Comparison of ENCODE assay signal across 1 cellular context in the genomic region with DNA sequence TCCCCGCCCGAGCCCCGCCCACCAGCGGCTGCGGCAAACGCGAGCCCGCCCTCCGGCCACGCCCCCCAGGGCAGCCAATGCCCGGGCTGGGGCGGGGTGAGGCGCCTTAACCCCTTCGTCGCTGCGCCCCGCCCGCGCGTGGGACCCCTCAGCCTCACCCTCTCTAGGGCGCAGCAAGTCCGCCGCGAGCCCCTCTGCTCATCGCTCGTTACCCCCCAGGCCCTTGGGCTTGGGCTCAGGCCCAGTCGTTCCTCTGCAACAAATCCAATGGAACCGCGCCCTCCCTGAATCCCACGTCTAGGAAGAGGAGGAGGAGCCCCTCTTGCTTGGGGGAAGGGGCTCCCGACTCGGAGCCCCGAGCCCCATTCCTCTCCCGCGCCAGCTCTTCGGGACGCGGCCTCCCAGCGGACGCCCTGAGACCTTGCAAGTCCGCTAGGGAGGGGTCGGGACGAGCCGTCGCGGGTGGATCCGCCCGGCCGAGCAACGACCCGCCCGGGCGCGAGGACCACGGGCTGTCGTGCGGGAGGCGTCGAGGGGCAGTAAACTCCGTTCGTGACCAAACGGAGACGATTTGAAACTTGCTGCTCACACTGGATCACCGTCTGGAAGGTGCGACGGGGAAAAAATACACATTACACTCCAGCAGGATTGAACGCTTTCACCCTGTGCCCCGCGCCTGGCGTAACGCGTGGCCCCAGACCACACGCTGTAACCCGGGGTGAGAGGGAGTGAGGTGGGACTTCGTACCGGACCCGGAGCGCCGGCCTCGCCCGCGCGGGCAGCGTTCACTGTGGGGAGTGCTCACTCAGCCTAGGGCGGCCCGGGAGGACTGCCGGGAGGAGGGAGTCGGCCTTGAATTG.
TF ChIP-seq lines count a peak whose summit lies in the region.

No MANE protein-coding gene starts in this region.

TF ChIP-seq in HepG2, 621 proteins besides CTCF, POLR2A, EP300 and RAD21 (continued from another document and continues in another):
- TF ChIP-seq, protein P1, sequence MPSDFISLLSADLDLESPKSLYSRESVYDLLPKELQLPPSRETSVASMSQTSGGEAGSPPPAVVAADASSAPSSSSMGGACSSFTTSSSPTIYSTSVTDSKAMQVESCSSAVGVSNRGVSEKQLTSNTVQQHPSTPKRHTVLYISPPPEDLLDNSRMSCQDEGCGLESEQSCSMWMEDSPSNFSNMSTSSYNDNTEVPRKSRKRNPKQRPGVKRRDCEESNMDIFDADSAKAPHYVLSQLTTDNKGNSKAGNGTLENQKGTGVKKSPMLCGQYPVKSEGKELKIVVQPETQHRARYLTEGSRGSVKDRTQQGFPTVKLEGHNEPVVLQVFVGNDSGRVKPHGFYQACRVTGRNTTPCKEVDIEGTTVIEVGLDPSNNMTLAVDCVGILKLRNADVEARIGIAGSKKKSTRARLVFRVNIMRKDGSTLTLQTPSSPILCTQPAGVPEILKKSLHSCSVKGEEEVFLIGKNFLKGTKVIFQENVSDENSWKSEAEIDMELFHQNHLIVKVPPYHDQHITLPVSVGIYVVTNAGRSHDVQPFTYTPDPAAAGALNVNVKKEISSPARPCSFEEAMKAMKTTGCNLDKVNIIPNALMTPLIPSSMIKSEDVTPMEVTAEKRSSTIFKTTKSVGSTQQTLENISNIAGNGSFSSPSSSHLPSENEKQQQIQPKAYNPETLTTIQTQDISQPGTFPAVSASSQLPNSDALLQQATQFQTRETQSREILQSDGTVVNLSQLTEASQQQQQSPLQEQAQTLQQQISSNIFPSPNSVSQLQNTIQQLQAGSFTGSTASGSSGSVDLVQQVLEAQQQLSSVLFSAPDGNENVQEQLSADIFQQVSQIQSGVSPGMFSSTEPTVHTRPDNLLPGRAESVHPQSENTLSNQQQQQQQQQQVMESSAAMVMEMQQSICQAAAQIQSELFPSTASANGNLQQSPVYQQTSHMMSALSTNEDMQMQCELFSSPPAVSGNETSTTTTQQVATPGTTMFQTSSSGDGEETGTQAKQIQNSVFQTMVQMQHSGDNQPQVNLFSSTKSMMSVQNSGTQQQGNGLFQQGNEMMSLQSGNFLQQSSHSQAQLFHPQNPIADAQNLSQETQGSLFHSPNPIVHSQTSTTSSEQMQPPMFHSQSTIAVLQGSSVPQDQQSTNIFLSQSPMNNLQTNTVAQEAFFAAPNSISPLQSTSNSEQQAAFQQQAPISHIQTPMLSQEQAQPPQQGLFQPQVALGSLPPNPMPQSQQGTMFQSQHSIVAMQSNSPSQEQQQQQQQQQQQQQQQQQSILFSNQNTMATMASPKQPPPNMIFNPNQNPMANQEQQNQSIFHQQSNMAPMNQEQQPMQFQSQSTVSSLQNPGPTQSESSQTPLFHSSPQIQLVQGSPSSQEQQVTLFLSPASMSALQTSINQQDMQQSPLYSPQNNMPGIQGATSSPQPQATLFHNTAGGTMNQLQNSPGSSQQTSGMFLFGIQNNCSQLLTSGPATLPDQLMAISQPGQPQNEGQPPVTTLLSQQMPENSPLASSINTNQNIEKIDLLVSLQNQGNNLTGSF (CRISPR knock-in tag; IDR thresholded peaks at IDR 0.05): peak; percentile 69
- TF ChIP-seq ZNF761 (CRISPR knock-in tag; conservative IDR thresholded peaks at IDR 0.05): no peak; the same call in 1 of the 2 replicates
- TF ChIP-seq, protein P2, sequence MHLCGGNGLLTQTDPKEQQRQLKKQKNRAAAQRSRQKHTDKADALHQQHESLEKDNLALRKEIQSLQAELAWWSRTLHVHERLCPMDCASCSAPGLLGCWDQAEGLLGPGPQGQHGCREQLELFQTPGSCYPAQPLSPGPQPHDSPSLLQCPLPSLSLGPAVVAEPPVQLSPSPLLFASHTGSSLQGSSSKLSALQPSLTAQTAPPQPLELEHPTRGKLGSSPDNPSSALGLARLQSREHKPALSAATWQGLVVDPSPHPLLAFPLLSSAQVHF (CRISPR knock-in tag; IDR thresholded peaks at IDR 0.05): no peak
- TF ChIP-seq HNRNPLL (IDR thresholded peaks at IDR 0.05; ENCODE audit: low read depth, low read length, poor library complexity, severe bottlenecking): peak; percentile 95
- peak; percentile 64; the same call in 1 of the 2 replicates for TF ChIP-seq PHF20 (CRISPR knock-in tag; IDR thresholded peaks at IDR 0.05)
- peak; percentile 84 for TF ChIP-seq MED1 (CRISPR knock-in tag; IDR thresholded peaks at IDR 0.05)
- TF ChIP-seq MIER2 (CRISPR knock-in tag; IDR thresholded peaks at IDR 0.05): peak; percentile 55; the same call in 1 of the 2 replicates
- TF ChIP-seq SKI (IDR thresholded peaks at IDR 0.05; ENCODE audit: partially characterized antibody): peak; percentile 83
- TF ChIP-seq, protein P3, sequence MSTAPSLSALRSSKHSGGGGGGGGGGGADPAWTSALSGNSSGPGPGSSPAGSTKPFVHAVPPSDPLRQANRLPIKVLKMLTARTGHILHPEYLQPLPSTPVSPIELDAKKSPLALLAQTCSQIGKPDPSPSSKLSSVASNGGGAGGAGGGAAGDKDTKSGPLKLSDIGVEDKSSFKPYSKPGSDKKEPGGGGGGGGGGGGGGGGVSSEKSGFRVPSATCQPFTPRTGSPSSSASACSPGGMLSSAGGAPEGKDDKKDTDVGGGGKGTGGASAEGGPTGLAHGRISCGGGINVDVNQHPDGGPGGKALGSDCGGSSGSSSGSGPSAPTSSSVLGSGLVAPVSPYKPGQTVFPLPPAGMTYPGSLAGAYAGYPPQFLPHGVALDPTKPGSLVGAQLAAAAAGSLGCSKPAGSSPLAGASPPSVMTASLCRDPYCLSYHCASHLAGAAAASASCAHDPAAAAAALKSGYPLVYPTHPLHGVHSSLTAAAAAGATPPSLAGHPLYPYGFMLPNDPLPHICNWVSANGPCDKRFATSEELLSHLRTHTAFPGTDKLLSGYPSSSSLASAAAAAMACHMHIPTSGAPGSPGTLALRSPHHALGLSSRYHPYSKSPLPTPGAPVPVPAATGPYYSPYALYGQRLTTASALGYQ (CRISPR knock-in tag; IDR thresholded peaks at IDR 0.05): peak; percentile 81; the same call in 1 of the 2 replicates
- TF ChIP-seq NRL (CRISPR knock-in tag; IDR thresholded peaks at IDR 0.05; ENCODE audit: borderline replicate concordance): peak; percentile 100
- peak; percentile 80 for TF ChIP-seq GATAD2A (CRISPR knock-in tag; IDR thresholded peaks at IDR 0.05)
- TF ChIP-seq ZNF720 (CRISPR knock-in tag; IDR thresholded peaks at IDR 0.05): no peak; the same call in 1 of the 2 replicates
- peak; percentile 87; the same call in 1 of the 2 replicates for TF ChIP-seq ZNF569 (CRISPR knock-in tag; IDR thresholded peaks at IDR 0.05; ENCODE audit: borderline replicate concordance)
- peak; percentile 96 for TF ChIP-seq ZNF451 (CRISPR knock-in tag; IDR thresholded peaks at IDR 0.05)
- TF ChIP-seq, protein P4, sequence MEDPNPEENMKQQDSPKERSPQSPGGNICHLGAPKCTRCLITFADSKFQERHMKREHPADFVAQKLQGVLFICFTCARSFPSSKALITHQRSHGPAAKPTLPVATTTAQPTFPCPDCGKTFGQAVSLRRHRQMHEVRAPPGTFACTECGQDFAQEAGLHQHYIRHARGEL (CRISPR knock-in tag; IDR thresholded peaks at IDR 0.05): no peak
- 0 out of 2 replicates have a peak, but pooled peaks have one; percentile 11 for TF ChIP-seq GTF2F1 (IDR thresholded peaks at IDR 0.05; ENCODE audit: low read length)
- TF ChIP-seq, protein P5, sequence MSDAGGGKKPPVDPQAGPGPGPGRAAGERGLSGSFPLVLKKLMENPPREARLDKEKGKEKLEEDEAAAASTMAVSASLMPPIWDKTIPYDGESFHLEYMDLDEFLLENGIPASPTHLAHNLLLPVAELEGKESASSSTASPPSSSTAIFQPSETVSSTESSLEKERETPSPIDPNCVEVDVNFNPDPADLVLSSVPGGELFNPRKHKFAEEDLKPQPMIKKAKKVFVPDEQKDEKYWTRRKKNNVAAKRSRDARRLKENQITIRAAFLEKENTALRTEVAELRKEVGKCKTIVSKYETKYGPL (CRISPR knock-in tag; IDR thresholded peaks at IDR 0.05): no peak
- TF ChIP-seq FOXJ3 (CRISPR knock-in tag; IDR thresholded peaks at IDR 0.05; ENCODE audit: borderline replicate concordance): peak; percentile 65; the same call in 1 of the 2 replicates
- peak; percentile 62; the same call in 1 of the 2 replicates for TF ChIP-seq ZNF317 (CRISPR knock-in tag; IDR thresholded peaks at IDR 0.05)
- no peak for TF ChIP-seq JUNB (CRISPR knock-in tag; IDR thresholded peaks at IDR 0.05; ENCODE audit: borderline replicate concordance)
- TF ChIP-seq KLF13 (CRISPR knock-in tag; IDR thresholded peaks at IDR 0.05): peak; percentile 77; the same call in 1 of the 2 replicates
- TF ChIP-seq ZNF235 (CRISPR knock-in tag; IDR thresholded peaks at IDR 0.05; ENCODE audit: borderline replicate concordance): no peak; the same call in 1 of the 2 replicates
- TF ChIP-seq, protein P6, sequence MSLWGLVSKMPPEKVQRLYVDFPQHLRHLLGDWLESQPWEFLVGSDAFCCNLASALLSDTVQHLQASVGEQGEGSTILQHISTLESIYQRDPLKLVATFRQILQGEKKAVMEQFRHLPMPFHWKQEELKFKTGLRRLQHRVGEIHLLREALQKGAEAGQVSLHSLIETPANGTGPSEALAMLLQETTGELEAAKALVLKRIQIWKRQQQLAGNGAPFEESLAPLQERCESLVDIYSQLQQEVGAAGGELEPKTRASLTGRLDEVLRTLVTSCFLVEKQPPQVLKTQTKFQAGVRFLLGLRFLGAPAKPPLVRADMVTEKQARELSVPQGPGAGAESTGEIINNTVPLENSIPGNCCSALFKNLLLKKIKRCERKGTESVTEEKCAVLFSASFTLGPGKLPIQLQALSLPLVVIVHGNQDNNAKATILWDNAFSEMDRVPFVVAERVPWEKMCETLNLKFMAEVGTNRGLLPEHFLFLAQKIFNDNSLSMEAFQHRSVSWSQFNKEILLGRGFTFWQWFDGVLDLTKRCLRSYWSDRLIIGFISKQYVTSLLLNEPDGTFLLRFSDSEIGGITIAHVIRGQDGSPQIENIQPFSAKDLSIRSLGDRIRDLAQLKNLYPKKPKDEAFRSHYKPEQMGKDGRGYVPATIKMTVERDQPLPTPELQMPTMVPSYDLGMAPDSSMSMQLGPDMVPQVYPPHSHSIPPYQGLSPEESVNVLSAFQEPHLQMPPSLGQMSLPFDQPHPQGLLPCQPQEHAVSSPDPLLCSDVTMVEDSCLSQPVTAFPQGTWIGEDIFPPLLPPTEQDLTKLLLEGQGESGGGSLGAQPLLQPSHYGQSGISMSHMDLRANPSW (CRISPR knock-in tag; IDR thresholded peaks at IDR 0.05; ENCODE audit: borderline replicate concordance): no peak; the same call in 1 of the 2 replicates
- TF ChIP-seq MBD4 (IDR thresholded peaks at IDR 0.05; ENCODE audit: borderline replicate concordance, low read length): no peak
- TF ChIP-seq GLI4 (CRISPR knock-in tag; IDR thresholded peaks at IDR 0.05; ENCODE audit: borderline replicate concordance): peak; percentile 96; the same call in 1 of the 2 replicates
- 0 out of 2 replicates have a peak, but pooled peaks have one; percentile 82 for TF ChIP-seq ZNF20 (CRISPR knock-in tag; IDR thresholded peaks at IDR 0.05)
- no peak for TF ChIP-seq NFIB (CRISPR knock-in tag; IDR thresholded peaks at IDR 0.05; ENCODE audit: borderline replicate concordance)
- TF ChIP-seq DNMT3B (CRISPR knock-in tag; conservative IDR thresholded peaks at IDR 0.05): peak; percentile 96
- peak; percentile 61; the same call in 1 of the 2 replicates for TF ChIP-seq CENPT (CRISPR knock-in tag; IDR thresholded peaks at IDR 0.05; ENCODE audit: low read depth)
- peak; percentile 39; the same call in 1 of the 2 replicates for TF ChIP-seq FOXC1 (CRISPR knock-in tag; IDR thresholded peaks at IDR 0.05; ENCODE audit: borderline replicate concordance)
- peak; percentile 76; the same call in 1 of the 2 replicates for TF ChIP-seq RCOR2 (CRISPR knock-in tag; IDR thresholded peaks at IDR 0.05)
- TF ChIP-seq, protein P7, sequence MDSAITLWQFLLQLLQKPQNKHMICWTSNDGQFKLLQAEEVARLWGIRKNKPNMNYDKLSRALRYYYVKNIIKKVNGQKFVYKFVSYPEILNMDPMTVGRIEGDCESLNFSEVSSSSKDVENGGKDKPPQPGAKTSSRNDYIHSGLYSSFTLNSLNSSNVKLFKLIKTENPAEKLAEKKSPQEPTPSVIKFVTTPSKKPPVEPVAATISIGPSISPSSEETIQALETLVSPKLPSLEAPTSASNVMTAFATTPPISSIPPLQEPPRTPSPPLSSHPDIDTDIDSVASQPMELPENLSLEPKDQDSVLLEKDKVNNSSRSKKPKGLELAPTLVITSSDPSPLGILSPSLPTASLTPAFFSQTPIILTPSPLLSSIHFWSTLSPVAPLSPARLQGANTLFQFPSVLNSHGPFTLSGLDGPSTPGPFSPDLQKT (CRISPR knock-in tag; IDR thresholded peaks at IDR 0.05; ENCODE audit: borderline replicate concordance): peak; percentile 14; the same call in 1 of the 2 replicates
- TF ChIP-seq TAF1 (CRISPR knock-in tag; IDR thresholded peaks at IDR 0.05): peak; percentile 72
- peak; percentile 83 for TF ChIP-seq HNRNPL (IDR thresholded peaks at IDR 0.05; ENCODE audit: low read depth, low read length)
- peak; percentile 97 for TF ChIP-seq AGO2 (optimal IDR thresholded peaks at IDR 0.05; ENCODE audit: low read depth, low read length)
- TF ChIP-seq, protein P8, sequence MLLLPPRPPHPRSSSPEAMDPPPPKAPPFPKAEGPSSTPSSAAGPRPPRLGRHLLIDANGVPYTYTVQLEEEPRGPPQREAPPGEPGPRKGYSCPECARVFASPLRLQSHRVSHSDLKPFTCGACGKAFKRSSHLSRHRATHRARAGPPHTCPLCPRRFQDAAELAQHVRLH (CRISPR knock-in tag; IDR thresholded peaks at IDR 0.05; ENCODE audit: borderline replicate concordance, low read depth): peak; percentile 80; the same call in 1 of the 2 replicates
- TF ChIP-seq ZNF775 (CRISPR knock-in tag; IDR thresholded peaks at IDR 0.05; ENCODE audit: borderline replicate concordance): no peak
- peak; percentile 89 for TF ChIP-seq DNMT1 (CRISPR knock-in tag; IDR thresholded peaks at IDR 0.05)
- TF ChIP-seq ZNF496 (CRISPR knock-in tag; IDR thresholded peaks at IDR 0.05; ENCODE audit: insufficient replicate concordance): no peak
- TF ChIP-seq TBX2 (CRISPR knock-in tag; IDR thresholded peaks at IDR 0.05; ENCODE audit: borderline replicate concordance): peak; percentile 93
- TF ChIP-seq ZNF567 (CRISPR knock-in tag; IDR thresholded peaks at IDR 0.05; ENCODE audit: borderline replicate concordance): no peak; the same call in 1 of the 2 replicates
- TF ChIP-seq, protein P9, sequence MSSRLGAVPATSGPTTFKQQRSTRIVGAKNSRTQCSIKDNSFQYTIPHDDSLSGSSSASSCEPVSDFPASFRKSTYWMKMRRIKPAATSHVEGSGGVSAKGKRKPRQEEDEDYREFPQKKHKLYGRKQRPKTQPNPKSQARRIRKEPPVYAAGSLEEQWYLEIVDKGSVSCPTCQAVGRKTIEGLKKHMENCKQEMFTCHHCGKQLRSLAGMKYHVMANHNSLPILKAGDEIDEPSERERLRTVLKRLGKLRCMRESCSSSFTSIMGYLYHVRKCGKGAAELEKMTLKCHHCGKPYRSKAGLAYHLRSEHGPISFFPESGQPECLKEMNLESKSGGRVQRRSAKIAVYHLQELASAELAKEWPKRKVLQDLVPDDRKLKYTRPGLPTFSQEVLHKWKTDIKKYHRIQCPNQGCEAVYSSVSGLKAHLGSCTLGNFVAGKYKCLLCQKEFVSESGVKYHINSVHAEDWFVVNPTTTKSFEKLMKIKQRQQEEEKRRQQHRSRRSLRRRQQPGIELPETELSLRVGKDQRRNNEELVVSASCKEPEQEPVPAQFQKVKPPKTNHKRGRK (CRISPR knock-in tag; IDR thresholded peaks at IDR 0.05): peak; percentile 64
- peak; percentile 79 for TF ChIP-seq MEIS2 (CRISPR knock-in tag; IDR thresholded peaks at IDR 0.05)
- peak; percentile 90 for TF ChIP-seq HES4 (CRISPR knock-in tag; IDR thresholded peaks at IDR 0.05; ENCODE audit: borderline replicate concordance)
- peak; percentile 97 for TF ChIP-seq ZNF790 (CRISPR knock-in tag; IDR thresholded peaks at IDR 0.05; ENCODE audit: borderline replicate concordance)
- TF ChIP-seq PAF1 (CRISPR knock-in tag; IDR thresholded peaks at IDR 0.05): peak; percentile 70
- TF ChIP-seq GPN1 (CRISPR knock-in tag; IDR thresholded peaks at IDR 0.05; ENCODE audit: borderline replicate concordance): peak; percentile 89; the same call in 1 of the 2 replicates
- no peak for TF ChIP-seq SMARCE1 (IDR thresholded peaks at IDR 0.05; ENCODE audit: borderline replicate concordance)
